Comparison of ENCODE assay signal across 16 cellular contexts in the genomic region with DNA sequence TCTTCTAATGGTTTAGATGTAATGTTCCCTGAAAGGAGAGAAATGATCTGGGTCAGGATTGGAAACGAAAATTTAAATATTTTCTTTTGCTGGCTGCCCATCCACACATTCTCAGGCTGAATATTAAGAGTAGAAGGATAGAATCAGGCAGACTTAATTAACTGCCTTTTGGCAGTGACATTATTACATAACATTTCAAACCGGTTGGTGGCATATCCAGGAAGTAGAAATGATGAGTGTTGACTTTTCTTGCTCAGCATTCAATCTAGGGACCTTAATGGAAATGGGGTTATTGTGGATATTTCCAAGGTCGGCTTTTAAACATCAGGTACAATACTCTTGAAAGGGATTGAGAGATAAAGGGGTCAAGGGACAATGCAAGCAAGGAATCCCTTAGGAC.
DNase-seq lines count a peak whose midpoint lies in the region; ATAC-seq and TF ChIP-seq lines count a peak whose summit lies in the region.
"Had no signal": no experiment of that assay in that cellular context is flagged by ENCODE, and none has a peak within 500 bp of the region (broad histone marks: within the 10 kb centered on the region; RNA-seq: fewer than 3 reads in every experiment).

No MANE protein-coding gene starts in this region.

- no peaks in the 10 kb centered on the region for H3K9me2 ChIP-seq in GM23338 (ENCODE audit: insufficient read depth)

- H3K4me3 ChIP-seq in GM23338: no peak overlapping the region
- no peak overlapping the region for H3K4me3 ChIP-seq in sigmoid colon
- H3K4me3 ChIP-seq: BLaER1, HAP-1 had no signal

- H2AFZ ChIP-seq in GM23338: peak overlapping the region; percentile 14; the same call in 1 of the 2 replicates

- no peak for TF ChIP-seq EP300 in sigmoid colon (IDR thresholded peaks at IDR 0.05)

- H3K36me3 Mint-ChIP-seq in GM23338 (ENCODE audit: low read depth): no peaks in the 10 kb centered on the region
- H3K36me3 Mint-ChIP-seq: CD4-positive, CD25-positive, alpha-beta regulatory T cell; CD8-positive, alpha-beta T cell had no signal

- no peak overlapping the region for H3K4me3 Mint-ChIP-seq in GM23338
- H3K4me3 Mint-ChIP-seq: B cell; CD4-positive, CD25-positive, alpha-beta regulatory T cell; CD8-positive, alpha-beta T cell; HFFc6 had no signal

- H3K9me3 ChIP-seq in sigmoid colon: no peaks in the 10 kb centered on the region
- H3K9me3 ChIP-seq: BLaER1, HAP-1 had no signal

- WGBS in sigmoid colon, 2 donors: 26 to 45% methylated on average over 3 of the region's 3 CpGs

- TF ChIP-seq POLR2A in sigmoid colon (IDR thresholded peaks at IDR 0.05): no peak

- DNase-seq in DMS53 (lab: John Stamatoyannopoulos, UW) (peak; percentile 43), GM23338 (ENCODE audit: low spot score) (no peak), NCI-H748 treated with DMSO at 0.1 percent for 48 hours (lab: John Stamatoyannopoulos, UW) (peak; percentile 5), sigmoid colon (no peak), hypothalamus (lab: John Stamatoyannopoulos, UW) (no peak), NCI-H446 (lab: John Stamatoyannopoulos, UW) (no peak)
- DNase-seq: CD4-positive, CD25-positive, alpha-beta regulatory T cell; CD8-positive, alpha-beta T cell; DMS79 treated with DMSO at 0.1 percent for 48 hours; GF-D8; GOT3; HFFc6 had no signal

- H3K4me1 Mint-ChIP-seq in GM23338: no peaks in the 10 kb centered on the region; the same call in 2 of the 3 replicates
- H3K4me1 Mint-ChIP-seq: B cell; CD4-positive, CD25-positive, alpha-beta regulatory T cell had no signal

- no peak overlapping the region for H3K4me2 ChIP-seq in GM23338

- H3K36me3 ChIP-seq in GM23338 (ENCODE audit: insufficient read depth) (no peaks in the 10 kb centered on the region), sigmoid colon (no peaks in the 10 kb centered on the region)
- H3K36me3 ChIP-seq: BLaER1, HAP-1 had no signal

- no peak overlapping the region for H3K27ac Mint-ChIP-seq in GM23338
- H3K27ac Mint-ChIP-seq: B cell; CD4-positive, CD25-positive, alpha-beta regulatory T cell; CD8-positive, alpha-beta T cell; HFFc6 had no signal

- H3K9me3 Mint-ChIP-seq in GM23338: no peaks in the 10 kb centered on the region

- no peaks in the 10 kb centered on the region for H4K20me1 ChIP-seq in GM23338 (replicated peaks; ENCODE audit: insufficient read depth)
- H4K20me1 ChIP-seq: BLaER1 had no signal

- intact Hi-C loops in sigmoid colon (cut with DNase I): no loop called here

- no peak for ATAC-seq in GM23338
- ATAC-seq: CD8-positive, alpha-beta T cell had no signal

- H3K79me2 ChIP-seq in GM23338 (replicated peaks; ENCODE audit: insufficient read depth): no peaks in the 10 kb centered on the region

- H3K27me3 ChIP-seq in GM23338 (ENCODE audit: insufficient read depth) (no peaks in the 10 kb centered on the region), sigmoid colon (no peaks in the 10 kb centered on the region)
- H3K27me3 ChIP-seq: BLaER1 had no signal

- H3K4me1 ChIP-seq in GM23338 (ENCODE audit: insufficient read depth) (no peaks in the 10 kb centered on the region), sigmoid colon (peaks cover 0 to 2% (median 0%) of the 10 kb centered on the region in 4 donors)
- H3K4me1 ChIP-seq: HAP-1 had no signal

- peaks cover 2% of the 10 kb centered on the region for H3K27me3 Mint-ChIP-seq in GM23338 (ENCODE audit: insufficient read depth, low read depth, poor library complexity)
- H3K27me3 Mint-ChIP-seq: B cell; CD4-positive, CD25-positive, alpha-beta regulatory T cell had no signal

- H3F3A ChIP-seq in GM23338 (replicated peaks; ENCODE audit: low read depth): no peaks in the 10 kb centered on the region

- TF ChIP-seq CTCF in GM23338 (conservative IDR thresholded peaks at IDR 0.05; ENCODE audit: low read depth in 2 of 2) (no peak), sigmoid colon (IDR thresholded peaks at IDR 0.05) (no peak)

- H3K27ac ChIP-seq in GM23338 (ENCODE audit: low read depth) (no peak overlapping the region), sigmoid colon (no peak overlapping the region)
- H3K27ac ChIP-seq: BLaER1, C4-2B had no signal

TF ChIP-seq in GM23338, 12 proteins besides CTCF, POLR2A, EP300 and RAD21:
- TF ChIP-seq JUNB (IDR thresholded peaks at IDR 0.05; ENCODE audit: unreplicated experiment) (no peak), CREB1 (CRISPR knock-in tag; IDR thresholded peaks at IDR 0.05; ENCODE audit: low read depth) (no peak), ZNF331 (CRISPR knock-in tag; IDR thresholded peaks at IDR 0.05; ENCODE audit: low read depth) (no peak)
- TF ChIP-seq, protein P1, sequence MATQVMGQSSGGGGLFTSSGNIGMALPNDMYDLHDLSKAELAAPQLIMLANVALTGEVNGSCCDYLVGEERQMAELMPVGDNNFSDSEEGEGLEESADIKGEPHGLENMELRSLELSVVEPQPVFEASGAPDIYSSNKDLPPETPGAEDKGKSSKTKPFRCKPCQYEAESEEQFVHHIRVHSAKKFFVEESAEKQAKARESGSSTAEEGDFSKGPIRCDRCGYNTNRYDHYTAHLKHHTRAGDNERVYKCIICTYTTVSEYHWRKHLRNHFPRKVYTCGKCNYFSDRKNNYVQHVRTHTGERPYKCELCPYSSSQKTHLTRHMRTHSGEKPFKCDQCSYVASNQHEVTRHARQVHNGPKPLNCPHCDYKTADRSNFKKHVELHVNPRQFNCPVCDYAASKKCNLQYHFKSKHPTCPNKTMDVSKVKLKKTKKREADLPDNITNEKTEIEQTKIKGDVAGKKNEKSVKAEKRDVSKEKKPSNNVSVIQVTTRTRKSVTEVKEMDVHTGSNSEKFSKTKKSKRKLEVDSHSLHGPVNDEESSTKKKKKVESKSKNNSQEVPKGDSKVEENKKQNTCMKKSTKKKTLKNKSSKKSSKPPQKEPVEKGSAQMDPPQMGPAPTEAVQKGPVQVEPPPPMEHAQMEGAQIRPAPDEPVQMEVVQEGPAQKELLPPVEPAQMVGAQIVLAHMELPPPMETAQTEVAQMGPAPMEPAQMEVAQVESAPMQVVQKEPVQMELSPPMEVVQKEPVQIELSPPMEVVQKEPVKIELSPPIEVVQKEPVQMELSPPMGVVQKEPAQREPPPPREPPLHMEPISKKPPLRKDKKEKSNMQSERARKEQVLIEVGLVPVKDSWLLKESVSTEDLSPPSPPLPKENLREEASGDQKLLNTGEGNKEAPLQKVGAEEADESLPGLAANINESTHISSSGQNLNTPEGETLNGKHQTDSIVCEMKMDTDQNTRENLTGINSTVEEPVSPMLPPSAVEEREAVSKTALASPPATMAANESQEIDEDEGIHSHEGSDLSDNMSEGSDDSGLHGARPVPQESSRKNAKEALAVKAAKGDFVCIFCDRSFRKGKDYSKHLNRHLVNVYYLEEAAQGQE (IDR thresholded peaks at IDR 0.05; ENCODE audit: unreplicated experiment): no peak
- TF ChIP-seq, protein P2, sequence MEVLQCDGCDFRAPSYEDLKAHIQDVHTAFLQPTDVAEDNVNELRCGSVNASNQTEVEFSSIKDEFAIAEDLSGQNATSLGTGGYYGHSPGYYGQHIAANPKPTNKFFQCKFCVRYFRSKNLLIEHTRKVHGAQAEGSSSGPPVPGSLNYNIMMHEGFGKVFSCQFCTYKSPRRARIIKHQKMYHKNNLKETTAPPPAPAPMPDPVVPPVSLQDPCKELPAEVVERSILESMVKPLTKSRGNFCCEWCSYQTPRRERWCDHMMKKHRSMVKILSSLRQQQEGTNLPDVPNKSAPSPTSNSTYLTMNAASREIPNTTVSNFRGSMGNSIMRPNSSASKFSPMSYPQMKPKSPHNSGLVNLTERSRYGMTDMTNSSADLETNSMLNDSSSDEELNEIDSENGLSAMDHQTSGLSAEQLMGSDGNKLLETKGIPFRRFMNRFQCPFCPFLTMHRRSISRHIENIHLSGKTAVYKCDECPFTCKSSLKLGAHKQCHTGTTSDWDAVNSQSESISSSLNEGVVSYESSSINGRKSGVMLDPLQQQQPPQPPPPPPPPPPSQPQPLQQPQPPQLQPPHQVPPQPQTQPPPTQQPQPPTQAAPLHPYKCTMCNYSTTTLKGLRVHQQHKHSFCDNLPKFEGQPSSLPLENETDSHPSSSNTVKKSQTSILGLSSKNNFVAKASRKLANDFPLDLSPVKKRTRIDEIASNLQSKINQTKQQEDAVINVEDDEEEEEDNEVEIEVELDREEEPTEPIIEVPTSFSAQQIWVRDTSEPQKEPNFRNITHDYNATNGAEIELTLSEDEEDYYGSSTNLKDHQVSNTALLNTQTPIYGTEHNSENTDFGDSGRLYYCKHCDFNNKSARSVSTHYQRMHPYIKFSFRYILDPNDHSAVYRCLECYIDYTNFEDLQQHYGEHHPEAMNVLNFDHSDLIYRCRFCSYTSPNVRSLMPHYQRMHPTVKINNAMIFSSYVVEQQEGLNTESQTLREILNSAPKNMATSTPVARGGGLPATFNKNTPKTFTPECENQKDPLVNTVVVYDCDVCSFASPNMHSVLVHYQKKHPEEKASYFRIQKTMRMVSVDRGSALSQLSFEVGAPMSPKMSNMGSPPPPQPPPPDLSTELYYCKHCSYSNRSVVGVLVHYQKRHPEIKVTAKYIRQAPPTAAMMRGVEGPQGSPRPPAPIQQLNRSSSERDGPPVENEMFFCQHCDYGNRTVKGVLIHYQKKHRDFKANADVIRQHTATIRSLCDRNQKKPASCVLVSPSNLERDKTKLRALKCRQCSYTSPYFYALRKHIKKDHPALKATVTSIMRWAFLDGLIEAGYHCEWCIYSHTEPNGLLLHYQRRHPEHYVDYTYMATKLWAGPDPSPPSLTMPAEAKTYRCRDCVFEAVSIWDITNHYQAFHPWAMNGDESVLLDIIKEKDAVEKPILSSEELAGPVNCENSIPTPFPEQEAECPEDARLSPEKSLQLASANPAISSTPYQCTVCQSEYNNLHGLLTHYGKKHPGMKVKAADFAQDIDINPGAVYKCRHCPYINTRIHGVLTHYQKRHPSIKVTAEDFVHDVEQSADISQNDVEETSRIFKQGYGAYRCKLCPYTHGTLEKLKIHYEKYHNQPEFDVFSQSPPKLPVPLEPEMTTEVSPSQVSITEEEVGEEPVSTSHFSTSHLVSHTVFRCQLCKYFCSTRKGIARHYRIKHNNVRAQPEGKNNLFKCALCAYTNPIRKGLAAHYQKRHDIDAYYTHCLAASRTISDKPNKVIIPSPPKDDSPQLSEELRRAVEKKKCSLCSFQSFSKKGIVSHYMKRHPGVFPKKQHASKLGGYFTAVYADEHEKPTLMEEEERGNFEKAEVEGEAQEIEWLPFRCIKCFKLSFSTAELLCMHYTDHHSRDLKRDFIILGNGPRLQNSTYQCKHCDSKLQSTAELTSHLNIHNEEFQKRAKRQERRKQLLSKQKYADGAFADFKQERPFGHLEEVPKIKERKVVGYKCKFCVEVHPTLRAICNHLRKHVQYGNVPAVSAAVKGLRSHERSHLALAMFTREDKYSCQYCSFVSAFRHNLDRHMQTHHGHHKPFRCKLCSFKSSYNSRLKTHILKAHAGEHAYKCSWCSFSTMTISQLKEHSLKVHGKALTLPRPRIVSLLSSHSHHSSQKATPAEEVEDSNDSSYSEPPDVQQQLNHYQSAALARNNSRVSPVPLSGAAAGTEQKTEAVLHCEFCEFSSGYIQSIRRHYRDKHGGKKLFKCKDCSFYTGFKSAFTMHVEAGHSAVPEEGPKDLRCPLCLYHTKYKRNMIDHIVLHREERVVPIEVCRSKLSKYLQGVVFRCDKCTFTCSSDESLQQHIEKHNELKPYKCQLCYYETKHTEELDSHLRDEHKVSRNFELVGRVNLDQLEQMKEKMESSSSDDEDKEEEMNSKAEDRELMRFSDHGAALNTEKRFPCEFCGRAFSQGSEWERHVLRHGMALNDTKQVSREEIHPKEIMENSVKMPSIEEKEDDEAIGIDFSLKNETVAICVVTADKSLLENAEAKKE (CRISPR knock-in tag; IDR thresholded peaks at IDR 0.05): no peak

Comparison
In these comparisons a context has a peak if more than half of its experiments do, and no peak if none do; other contexts are left out.
1. DNase-seq: peak in DMS53 (single experiment) and NCI-H748 treated with DMSO at 0.1 percent for 48 hours (single experiment); none in GM23338 (single experiment), sigmoid colon (single experiment), hypothalamus (0 of 51) and NCI-H446 (0 of 2).